Comparison of ENCODE assay signal across 12 cellular contexts in genomic region chr2:10389596-10389995, GRCh38. TPM values are rescaled to one million over a fixed set of nuclear protein-coding genes. Genes with fewer than 3 reads are reported as not detected.
DNase-seq lines count a peak whose midpoint lies in the region; ATAC-seq and TF ChIP-seq lines count a peak whose summit lies in the region.
"Had no signal": no experiment of that assay in that cellular context is flagged by ENCODE, and none has a peak within 500 bp of the region (broad histone marks: within the 10 kb centered on the region; RNA-seq: fewer than 3 reads in every experiment).

No MANE protein-coding gene starts in this region.

- H3K14ac ChIP-seq in mesenchymal stem cell (ENCODE audit: low read length in 2 of 2): no peak overlapping the region

- peak overlapping the region; percentile 46; the same call in 1 of the 2 replicates for H3K27ac ChIP-seq in ACC112 (ENCODE audit: low read depth, low read length)
- H3K27ac ChIP-seq in mesenchymal stem cell (ENCODE audit: low read length, poor library complexity, severe bottlenecking): no peak overlapping the region
- H3K27ac ChIP-seq in tibial artery: no peak overlapping the region

- intact Hi-C loops in tibial artery (cut with DNase I; ENCODE audit: low total_unique reads): no loop called here

- H3K27me3 ChIP-seq in ACC112 (ENCODE audit: insufficient read depth, low read length) (no peaks in the 10 kb centered on the region), mesenchymal stem cell (ENCODE audit: control insufficient read depth in 1 of 2, insufficient read depth in 1 of 2, low read length in 2 of 2) (peaks cover 0 to 24% of the 10 kb centered on the region in 2 experiments), tibial artery (no peaks in the 10 kb centered on the region)
- H3K27me3 ChIP-seq: left lung, neutrophil had no signal

- WGBS in mesenchymal stem cell: 79% methylated on average over 5 of the region's 5 CpGs

- H2BK12ac ChIP-seq in mesenchymal stem cell (ENCODE audit: low read length in 2 of 2): no peak overlapping the region

- no peak overlapping the region for H3K18ac ChIP-seq in mesenchymal stem cell (ENCODE audit: low read depth in 1 of 2, low read length in 2 of 2)

- no peak for TF ChIP-seq CTCF in tibial artery (IDR thresholded peaks at IDR 0.05)

- H4K91ac ChIP-seq in mesenchymal stem cell (ENCODE audit: low read length): no peak overlapping the region

- no peak overlapping the region for H2BK15ac ChIP-seq in mesenchymal stem cell (ENCODE audit: low read depth, poor library complexity, severe bottlenecking)

- H3K4ac ChIP-seq in mesenchymal stem cell (ENCODE audit: low read depth in 1 of 2, low read length in 2 of 2): no peak overlapping the region

- H2AK5ac ChIP-seq in mesenchymal stem cell (ENCODE audit: low read length, severe bottlenecking): no peak overlapping the region

- no peak overlapping the region for H2BK5ac ChIP-seq in mesenchymal stem cell (ENCODE audit: low read depth, low read length, poor library complexity, severe bottlenecking)

- DNase-seq in EL (peak; percentile 72), astrocyte of the hippocampus (ENCODE audit: low read depth, low spot score) (peak; percentile 41), mesenchymal stem cell (peak; percentile 44), T1000 (lab: John Stamatoyannopoulos, UW) (no peak), tibial artery (no peak), cerebellar cortex (ENCODE audit: low spot score) (no peak)
- DNase-seq: C1 segment of cervical spinal cord; left lung; stimulated activated CD4-positive, alpha-beta T cell treated with anti-CD3 and anti-CD28 coated beads, Interleukin-15, amount 100 ng/mL, for 24 hours had no signal

- H3K9me3 ChIP-seq in mesenchymal stem cell (ENCODE audit: control insufficient read depth, low read length) (no peaks in the 10 kb centered on the region), tibial artery (no peaks in the 10 kb centered on the region)
- H3K9me3 ChIP-seq: left lung, neutrophil had no signal

- peaks cover 47% of the 10 kb centered on the region for H3K79me1 ChIP-seq in mesenchymal stem cell (replicated peaks; ENCODE audit: low read length, poor library complexity, severe bottlenecking)

- no peak overlapping the region for H3K23ac ChIP-seq in mesenchymal stem cell (ENCODE audit: low read length in 2 of 2)

- no peak for ATAC-seq in GM18498 (IDR thresholded peaks at IDR 0.05; ENCODE audit: unreplicated experiment)
- ATAC-seq: left lung had no signal

- H3K79me2 ChIP-seq in ACC112 (ENCODE audit: control insufficient read depth, insufficient read depth, low read length, unreplicated experiment): peaks cover 69% of the 10 kb centered on the region

- no peak overlapping the region for H4K8ac ChIP-seq in mesenchymal stem cell (ENCODE audit: low read length)

- H3K9ac ChIP-seq in mesenchymal stem cell (ENCODE audit: low read length): no peak overlapping the region

- H3K36me3 ChIP-seq in ACC112 (ENCODE audit: insufficient read depth, low read length): no peaks in the 10 kb centered on the region
- H3K36me3 ChIP-seq in mesenchymal stem cell (ENCODE audit: control insufficient read depth in 1 of 2, insufficient read depth in 2 of 2, low read depth in 1 of 2, low read length in 2 of 2): no peaks in the 10 kb centered on the region
- H3K36me3 ChIP-seq in tibial artery: no peaks in the 10 kb centered on the region
- H3K36me3 ChIP-seq: left lung, neutrophil had no signal

- H3K4me1 ChIP-seq in ACC112 (ENCODE audit: control insufficient read depth, insufficient read depth, low read length, unreplicated experiment) (peaks cover 39% of the 10 kb centered on the region), mesenchymal stem cell (ENCODE audit: control insufficient read depth, insufficient read depth, low read depth, low read length) (peaks cover 36% of the 10 kb centered on the region), tibial artery (peaks cover 0 to 9% (median 2%) of the 10 kb centered on the region in 4 donors)

- H3K4me2 ChIP-seq in mesenchymal stem cell (ENCODE audit: low read length, poor library complexity, severe bottlenecking): no peak overlapping the region

- H2BK120ac ChIP-seq in mesenchymal stem cell (ENCODE audit: low read depth, low read length): no peak overlapping the region

- H2AFZ ChIP-seq in ACC112 (ENCODE audit: low read length, unreplicated experiment): no peak overlapping the region
- H2AFZ ChIP-seq in mesenchymal stem cell (ENCODE audit: low read depth, low read length): no peak overlapping the region

- H3K4me3 ChIP-seq in ACC112 (ENCODE audit: low read depth, low read length) (peak overlapping the region; percentile 16; the same call in 1 of the 2 replicates), mesenchymal stem cell (ENCODE audit: insufficient read depth in 1 of 2, low read depth in 1 of 2, low read length in 2 of 2) (no peak overlapping the region), tibial artery (no peak overlapping the region)
- H3K4me3 ChIP-seq: left lung had no signal

RNA-seq across cellular contexts. Expression of gene ODC1, which starts 58.5 kb away (rescaled TPM):
- 32.1 TPM for polyA plus RNA-seq in mesenchymal stem cell (2013, experiment 1 of 2)
- 33.0 TPM for polyA plus RNA-seq in mesenchymal stem cell (2013, experiment 2 of 2)

Comparison
In these comparisons a context has a peak if more than half of its experiments do, and no peak if none do; other contexts are left out.
1. DNase-seq: peak in EL (single experiment), astrocyte of the hippocampus (single experiment) and mesenchymal stem cell (single experiment); none in T1000 (single experiment), tibial artery (0 of 2) and cerebellar cortex (single experiment).